ENCODE assay signal across 1 cellular context in the genomic region with DNA sequence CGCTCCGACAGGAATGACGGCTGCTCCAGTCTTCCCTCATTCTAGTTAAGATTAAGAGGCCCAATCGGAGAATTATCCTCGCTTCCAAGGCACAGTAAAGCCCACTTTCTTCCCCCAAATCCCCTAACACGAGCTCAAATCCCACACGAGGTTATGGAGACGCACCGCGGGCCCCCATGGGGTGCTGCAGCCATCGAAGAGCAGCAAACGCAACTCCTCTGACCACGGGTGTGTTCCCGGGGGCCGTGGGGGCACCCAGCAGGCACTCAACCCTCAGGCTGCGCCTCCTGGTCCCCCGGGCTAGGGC.
TF ChIP-seq lines count a peak whose summit lies in the region.

No MANE protein-coding gene starts in this region.

TF ChIP-seq in HEK293, 187 proteins besides CTCF, POLR2A, EP300 and RAD21 (continued from another document):
- TF ChIP-seq, protein P1, sequence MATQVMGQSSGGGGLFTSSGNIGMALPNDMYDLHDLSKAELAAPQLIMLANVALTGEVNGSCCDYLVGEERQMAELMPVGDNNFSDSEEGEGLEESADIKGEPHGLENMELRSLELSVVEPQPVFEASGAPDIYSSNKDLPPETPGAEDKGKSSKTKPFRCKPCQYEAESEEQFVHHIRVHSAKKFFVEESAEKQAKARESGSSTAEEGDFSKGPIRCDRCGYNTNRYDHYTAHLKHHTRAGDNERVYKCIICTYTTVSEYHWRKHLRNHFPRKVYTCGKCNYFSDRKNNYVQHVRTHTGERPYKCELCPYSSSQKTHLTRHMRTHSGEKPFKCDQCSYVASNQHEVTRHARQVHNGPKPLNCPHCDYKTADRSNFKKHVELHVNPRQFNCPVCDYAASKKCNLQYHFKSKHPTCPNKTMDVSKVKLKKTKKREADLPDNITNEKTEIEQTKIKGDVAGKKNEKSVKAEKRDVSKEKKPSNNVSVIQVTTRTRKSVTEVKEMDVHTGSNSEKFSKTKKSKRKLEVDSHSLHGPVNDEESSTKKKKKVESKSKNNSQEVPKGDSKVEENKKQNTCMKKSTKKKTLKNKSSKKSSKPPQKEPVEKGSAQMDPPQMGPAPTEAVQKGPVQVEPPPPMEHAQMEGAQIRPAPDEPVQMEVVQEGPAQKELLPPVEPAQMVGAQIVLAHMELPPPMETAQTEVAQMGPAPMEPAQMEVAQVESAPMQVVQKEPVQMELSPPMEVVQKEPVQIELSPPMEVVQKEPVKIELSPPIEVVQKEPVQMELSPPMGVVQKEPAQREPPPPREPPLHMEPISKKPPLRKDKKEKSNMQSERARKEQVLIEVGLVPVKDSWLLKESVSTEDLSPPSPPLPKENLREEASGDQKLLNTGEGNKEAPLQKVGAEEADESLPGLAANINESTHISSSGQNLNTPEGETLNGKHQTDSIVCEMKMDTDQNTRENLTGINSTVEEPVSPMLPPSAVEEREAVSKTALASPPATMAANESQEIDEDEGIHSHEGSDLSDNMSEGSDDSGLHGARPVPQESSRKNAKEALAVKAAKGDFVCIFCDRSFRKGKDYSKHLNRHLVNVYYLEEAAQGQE (tag by site-specific recombination; IDR thresholded peaks at IDR 0.05): no peak
- TF ChIP-seq ZSCAN16 (tag by site-specific recombination; IDR thresholded peaks at IDR 0.05): no peak
- no peak for TF ChIP-seq ZNF155 (tag by site-specific recombination; IDR thresholded peaks at IDR 0.05)
- TF ChIP-seq, protein P2, sequence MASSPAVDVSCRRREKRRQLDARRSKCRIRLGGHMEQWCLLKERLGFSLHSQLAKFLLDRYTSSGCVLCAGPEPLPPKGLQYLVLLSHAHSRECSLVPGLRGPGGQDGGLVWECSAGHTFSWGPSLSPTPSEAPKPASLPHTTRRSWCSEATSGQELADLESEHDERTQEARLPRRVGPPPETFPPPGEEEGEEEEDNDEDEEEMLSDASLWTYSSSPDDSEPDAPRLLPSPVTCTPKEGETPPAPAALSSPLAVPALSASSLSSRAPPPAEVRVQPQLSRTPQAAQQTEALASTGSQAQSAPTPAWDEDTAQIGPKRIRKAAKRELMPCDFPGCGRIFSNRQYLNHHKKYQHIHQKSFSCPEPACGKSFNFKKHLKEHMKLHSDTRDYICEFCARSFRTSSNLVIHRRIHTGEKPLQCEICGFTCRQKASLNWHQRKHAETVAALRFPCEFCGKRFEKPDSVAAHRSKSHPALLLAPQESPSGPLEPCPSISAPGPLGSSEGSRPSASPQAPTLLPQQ (tag by site-specific recombination; IDR thresholded peaks at IDR 0.05): no peak
- no peak for TF ChIP-seq ZNF2 (tag by site-specific recombination; IDR thresholded peaks at IDR 0.05)
- no peak for TF ChIP-seq ZNF548 (tag by site-specific recombination; IDR thresholded peaks at IDR 0.05)
- TF ChIP-seq ZNF585B (tag by site-specific recombination; IDR thresholded peaks at IDR 0.05): no peak
- TF ChIP-seq, protein P3, sequence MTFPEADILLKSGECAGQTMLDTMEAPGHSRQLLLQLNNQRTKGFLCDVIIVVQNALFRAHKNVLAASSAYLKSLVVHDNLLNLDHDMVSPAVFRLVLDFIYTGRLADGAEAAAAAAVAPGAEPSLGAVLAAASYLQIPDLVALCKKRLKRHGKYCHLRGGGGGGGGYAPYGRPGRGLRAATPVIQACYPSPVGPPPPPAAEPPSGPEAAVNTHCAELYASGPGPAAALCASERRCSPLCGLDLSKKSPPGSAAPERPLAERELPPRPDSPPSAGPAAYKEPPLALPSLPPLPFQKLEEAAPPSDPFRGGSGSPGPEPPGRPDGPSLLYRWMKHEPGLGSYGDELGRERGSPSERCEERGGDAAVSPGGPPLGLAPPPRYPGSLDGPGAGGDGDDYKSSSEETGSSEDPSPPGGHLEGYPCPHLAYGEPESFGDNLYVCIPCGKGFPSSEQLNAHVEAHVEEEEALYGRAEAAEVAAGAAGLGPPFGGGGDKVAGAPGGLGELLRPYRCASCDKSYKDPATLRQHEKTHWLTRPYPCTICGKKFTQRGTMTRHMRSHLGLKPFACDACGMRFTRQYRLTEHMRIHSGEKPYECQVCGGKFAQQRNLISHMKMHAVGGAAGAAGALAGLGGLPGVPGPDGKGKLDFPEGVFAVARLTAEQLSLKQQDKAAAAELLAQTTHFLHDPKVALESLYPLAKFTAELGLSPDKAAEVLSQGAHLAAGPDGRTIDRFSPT (tag by site-specific recombination; IDR thresholded peaks at IDR 0.05): no peak
- TF ChIP-seq ZNF664 (tag by site-specific recombination; IDR thresholded peaks at IDR 0.05): no peak
- no peak for TF ChIP-seq ZNF140 (tag by site-specific recombination; IDR thresholded peaks at IDR 0.05)
- TF ChIP-seq, protein P4, sequence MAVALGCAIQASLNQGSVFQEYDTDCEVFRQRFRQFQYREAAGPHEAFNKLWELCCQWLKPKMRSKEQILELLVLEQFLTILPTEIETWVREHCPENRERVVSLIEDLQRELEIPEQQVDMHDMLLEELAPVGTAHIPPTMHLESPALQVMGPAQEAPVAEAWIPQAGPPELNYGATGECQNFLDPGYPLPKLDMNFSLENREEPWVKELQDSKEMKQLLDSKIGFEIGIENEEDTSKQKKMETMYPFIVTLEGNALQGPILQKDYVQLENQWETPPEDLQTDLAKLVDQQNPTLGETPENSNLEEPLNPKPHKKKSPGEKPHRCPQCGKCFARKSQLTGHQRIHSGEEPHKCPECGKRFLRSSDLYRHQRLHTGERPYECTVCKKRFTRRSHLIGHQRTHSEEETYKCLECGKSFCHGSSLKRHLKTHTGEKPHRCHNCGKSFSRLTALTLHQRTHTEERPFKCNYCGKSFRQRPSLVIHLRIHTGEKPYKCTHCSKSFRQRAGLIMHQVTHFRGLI (tag by site-specific recombination; IDR thresholded peaks at IDR 0.05): no peak
- TF ChIP-seq, protein P5, sequence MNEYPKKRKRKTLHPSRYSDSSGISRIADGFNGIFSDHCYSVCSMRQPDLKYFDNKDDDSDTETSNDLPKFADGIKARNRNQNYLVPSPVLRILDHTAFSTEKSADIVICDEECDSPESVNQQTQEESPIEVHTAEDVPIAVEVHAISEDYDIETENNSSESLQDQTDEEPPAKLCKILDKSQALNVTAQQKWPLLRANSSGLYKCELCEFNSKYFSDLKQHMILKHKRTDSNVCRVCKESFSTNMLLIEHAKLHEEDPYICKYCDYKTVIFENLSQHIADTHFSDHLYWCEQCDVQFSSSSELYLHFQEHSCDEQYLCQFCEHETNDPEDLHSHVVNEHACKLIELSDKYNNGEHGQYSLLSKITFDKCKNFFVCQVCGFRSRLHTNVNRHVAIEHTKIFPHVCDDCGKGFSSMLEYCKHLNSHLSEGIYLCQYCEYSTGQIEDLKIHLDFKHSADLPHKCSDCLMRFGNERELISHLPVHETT (tag by site-specific recombination; IDR thresholded peaks at IDR 0.05): no peak
- no peak for TF ChIP-seq ZNF112 (tag by site-specific recombination; IDR thresholded peaks at IDR 0.05)
TF ChIP-seq in HEK293: peak in this region for 0.
